Comparison of ENCODE assay signal across 29 cellular contexts in the genomic region with DNA sequence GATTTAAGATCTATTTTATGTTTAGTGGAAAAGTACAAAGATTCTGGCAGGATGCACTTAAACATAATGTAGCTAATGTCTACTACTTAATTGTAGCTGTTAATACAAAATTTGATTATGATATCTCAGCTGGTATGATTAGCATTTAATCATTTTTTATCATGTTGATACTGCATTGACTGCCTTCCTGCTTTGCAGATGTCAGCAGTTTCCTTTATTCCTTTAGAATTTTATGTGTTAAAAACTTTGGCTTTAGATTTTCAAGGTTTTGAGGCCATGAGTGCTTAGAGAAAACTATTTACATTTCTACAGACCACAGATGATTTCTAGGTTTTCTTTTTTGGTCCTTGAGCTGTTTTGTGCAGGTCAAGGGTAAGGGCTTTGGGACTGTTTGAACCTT.
"Had no signal": no experiment of that assay in that cellular context is flagged by ENCODE, and none has a peak within 500 bp of the region (broad histone marks: within the 10 kb centered on the region; RNA-seq: fewer than 3 reads in every experiment).

No MANE protein-coding gene starts in this region.

- H3K27me3 ChIP-seq: colonic mucosa, esophagus muscularis mucosa, esophagus squamous epithelium, gastrocnemius medialis, gastroesophageal sphincter, heart left ventricle, heart right ventricle, hepatocyte had no signal

- H3K36me3 ChIP-seq: colonic mucosa, esophagus muscularis mucosa, esophagus squamous epithelium, gastrocnemius medialis, gastroesophageal sphincter, heart left ventricle, heart right ventricle had no signal

- ATAC-seq: effector memory CD8-positive, alpha-beta T cell; esophagus mucosa; foreskin keratinocyte; gastrocnemius medialis; gastroesophageal sphincter; heart left ventricle; heart right ventricle had no signal

- H3K4me2 ChIP-seq: hepatocyte had no signal

- H3K4me3 ChIP-seq: colonic mucosa, coronary artery, dorsolateral prefrontal cortex, esophagus muscularis mucosa, esophagus squamous epithelium, gastrocnemius medialis, gastroesophageal sphincter, heart left ventricle, heart right ventricle, hepatocyte had no signal

- DNase-seq: colonic mucosa; cortex of kidney; dermis blood vessel endothelial cell; dorsolateral prefrontal cortex; effector CD4-positive, alpha-beta T cell; effector CD8-positive, alpha-beta T cell; effector memory CD4-positive, alpha-beta T cell; effector memory CD8-positive, alpha-beta T cell; endodermal cell; erythroblast; esophagus squamous epithelium; foreskin fibroblast; foreskin keratinocyte; foreskin melanocyte; gastrocnemius medialis; glutamatergic neuron; head of caudate nucleus; heart left ventricle; heart right ventricle had no signal

- FAIRE-seq: colon, endometrium, endothelial cell of umbilical vein, frontal cortex had no signal

- H3K27ac ChIP-seq: colonic mucosa, coronary artery, dorsolateral prefrontal cortex, epithelial cell of prostate, esophagus muscularis mucosa, esophagus squamous epithelium, foreskin keratinocyte, gastrocnemius medialis, gastroesophageal sphincter, heart left ventricle, heart right ventricle, hepatocyte had no signal

- H3K9me3 ChIP-seq: colonic mucosa, esophagus squamous epithelium, gastrocnemius medialis had no signal

- H2AFZ ChIP-seq: hepatocyte had no signal

- H3K4me1 ChIP-seq: colonic mucosa, esophagus muscularis mucosa, esophagus squamous epithelium, foreskin keratinocyte, gastrocnemius medialis, gastroesophageal sphincter, heart left ventricle, heart right ventricle had no signal
